Comparison of ENCODE assay signal across 14 cellular contexts in genomic region chr6:52538252-52538905, GRCh38. TPM values are rescaled to one million over a fixed set of nuclear protein-coding genes. Genes with fewer than 3 reads are reported as not detected.
DNase-seq lines count a peak whose midpoint lies in the region; ATAC-seq, FAIRE-seq and TF ChIP-seq lines count a peak whose summit lies in the region.
"Had no signal": no experiment of that assay in that cellular context is flagged by ENCODE, and none has a peak within 500 bp of the region (broad histone marks: within the 10 kb centered on the region; RNA-seq: fewer than 3 reads in every experiment).

No MANE protein-coding gene starts in this region.

- H2BK12ac ChIP-seq in H1 (ENCODE audit: low read depth, low read length) (no peak overlapping the region), neuronal stem cell (ENCODE audit: low read length) (no peak overlapping the region)

- intact Hi-C loops in MCF 10A (cut with micrococcal nuclease) (no loop called here), mammary epithelial cell (cut with micrococcal nuclease) (no loop called here), Panc1 (cut with micrococcal nuclease; ENCODE audit: unreplicated experiment) (no loop called here)

- H3K4me2 ChIP-seq in mammary epithelial cell (ENCODE audit: insufficient read depth, low read depth, low read length): no peak overlapping the region
- H3K4me2 ChIP-seq in H1 (ENCODE audit: insufficient read depth in 1 of 2, low read depth in 2 of 2, low read length in 2 of 2): no peak overlapping the region
- no peak overlapping the region for H3K4me2 ChIP-seq in neuronal stem cell (ENCODE audit: insufficient read depth, low read length, poor library complexity, severe bottlenecking)

- H2BK20ac ChIP-seq in H1 (ENCODE audit: low read length): no peak overlapping the region

- H3K14ac ChIP-seq in H1 (ENCODE audit: insufficient read length): no peak overlapping the region
- no peak overlapping the region for H3K14ac ChIP-seq in neuronal stem cell (ENCODE audit: low read length)

- H3K9me3 Mint-ChIP-seq in MCF 10A (ENCODE audit: unreplicated experiment): no peaks in the 10 kb centered on the region

- H4K20me1 ChIP-seq in mammary epithelial cell (ENCODE audit: insufficient read depth, low read length) (no peaks in the 10 kb centered on the region), H1 (replicated peaks in 1 of 2; ENCODE audit: control insufficient read depth in 1 of 2, insufficient read depth in 2 of 2, low read length in 2 of 2) (no peaks in the 10 kb centered on the region)

- H2BK5ac ChIP-seq in H1 (ENCODE audit: low read depth, low read length) (no peak overlapping the region), neuronal stem cell (ENCODE audit: low read length) (no peak overlapping the region)

- H2AK5ac ChIP-seq in H1 (ENCODE audit: low read depth, low read length): no peak overlapping the region
- H2AK5ac ChIP-seq in neuronal stem cell (ENCODE audit: low read depth, low read length): no peak overlapping the region

- no peak for TF ChIP-seq CTCF in MCF 10A (IDR thresholded peaks at IDR 0.05; ENCODE audit: unreplicated experiment)
- no peak for TF ChIP-seq CTCF in mammary epithelial cell (conservative IDR thresholded peaks at IDR 0.05 in 1 of 2, IDR thresholded peaks at IDR 0.05 in 1 of 2; ENCODE audit: extremely low read depth in 1 of 2, insufficient read depth in 1 of 2, low read depth in 1 of 2, low read length in 2 of 2)
- no peak for TF ChIP-seq CTCF in Panc1 (IDR thresholded peaks at IDR 0.05)
- no peak for TF ChIP-seq CTCF in H1 (IDR thresholded peaks at IDR 0.05; ENCODE audit: control extremely low read depth in 1 of 3, insufficient read depth in 1 of 3, low read depth in 1 of 3, low read length in 3 of 3)

- TF ChIP-seq POLR2A in H1 (IDR thresholded peaks at IDR 0.05; ENCODE audit: control extremely low read depth in 1 of 2, low read depth in 2 of 2, low read length in 2 of 2): no peak

- dilution Hi-C loops in mammary epithelial cell (cut with HindIII; ENCODE audit: low sequenced_read_pairs): no loop called here

- no TSS peak for BruUV-seq in MCF 10A (replicated peaks; lab: Mats Ljungman, UMichigan)
- BruUV-seq in mammary epithelial cell (replicated peaks; lab: Mats Ljungman, UMichigan): no TSS peak
- no TSS peak for BruUV-seq in Panc1 (replicated peaks; lab: Mats Ljungman, UMichigan)

- no peak overlapping the region for H3K9ac ChIP-seq in mammary epithelial cell (ENCODE audit: insufficient read depth, low read length)
- no peak overlapping the region for H3K9ac ChIP-seq in H1 (replicated peaks in 1 of 4; ENCODE audit: extremely low read depth in 1 of 4, low read depth in 3 of 4, low read length in 3 of 4)
- H3K9ac ChIP-seq in neuronal stem cell (ENCODE audit: low read depth, low read length, poor library complexity): no peak overlapping the region

- no peak overlapping the region for H3K23ac ChIP-seq in H1 (ENCODE audit: insufficient read length)
- no peak overlapping the region for H3K23ac ChIP-seq in neuronal stem cell (ENCODE audit: low read depth, low read length, poor library complexity)

- H3K9me3 ChIP-seq in mammary epithelial cell (replicated peaks; ENCODE audit: insufficient read depth, low read length) (no peaks in the 10 kb centered on the region), Panc1 (ENCODE audit: control insufficient read depth, insufficient read depth, low read depth, low read length) (no peaks in the 10 kb centered on the region), H1 (ENCODE audit: insufficient read depth in 2 of 2, low read depth in 1 of 2, low read length in 1 of 2) (no peaks in the 10 kb centered on the region), neuronal stem cell (replicated peaks in 1 of 2; ENCODE audit: control insufficient read depth in 2 of 2, insufficient read depth in 1 of 2, low read depth in 1 of 2, low read length in 2 of 2) (no peaks in the 10 kb centered on the region)
- H3K9me3 ChIP-seq: colonic mucosa, transverse colon had no signal

- H3K18ac ChIP-seq in H1 (ENCODE audit: extremely low read depth, low read length) (no peak overlapping the region), neuronal stem cell (ENCODE audit: low read length) (no peak overlapping the region)

- H2BK15ac ChIP-seq in H1 (ENCODE audit: low read length) (no peak overlapping the region), neuronal stem cell (ENCODE audit: low read length) (no peak overlapping the region)

- no peaks in the 10 kb centered on the region for H3K23me2 ChIP-seq in H1 (ENCODE audit: low read depth, low read length)

- H2AFZ ChIP-seq in mammary epithelial cell (ENCODE audit: low read depth, low read length) (no peak overlapping the region), H1 (ENCODE audit: low read length) (no peak overlapping the region), neuronal stem cell (ENCODE audit: low read length) (no peak overlapping the region)

- H4K5ac ChIP-seq in H1 (ENCODE audit: insufficient read length, low read depth, low read length): no peak overlapping the region

- H3K4me1 ChIP-seq in mammary epithelial cell (ENCODE audit: insufficient read depth, low read length): peaks cover 64% of the 10 kb centered on the region
- H3K4me1 ChIP-seq in Panc1 (ENCODE audit: control insufficient read depth, insufficient read depth, low read length): peaks cover 69% of the 10 kb centered on the region
- peaks cover 2 to 11% (median 7%) of the 10 kb centered on the region in 4 experiments; a peak in 5 of 7 replicates for H3K4me1 ChIP-seq in H1 (replicated peaks in 1 of 4; ENCODE audit: control insufficient read depth in 3 of 4, insufficient read depth in 4 of 4, low read length in 3 of 4)
- H3K4me1 ChIP-seq in neuronal stem cell (ENCODE audit: control insufficient read depth in 2 of 2, insufficient read depth in 1 of 2, low read depth in 1 of 2, low read length in 2 of 2): peaks cover 0 to 3% of the 10 kb centered on the region in 2 donors

- in situ Hi-C loops in mammary epithelial cell (cut with MboI; ENCODE audit: low sequenced_read_pairs in 2 of 2): no loop called here
- in situ Hi-C loops in Panc1 (cut with HindIII; ENCODE audit: low pct_unique_long_range_greater_than_20kb, low sequenced_read_pairs): no loop called here

- peaks cover 12% of the 10 kb centered on the region for H3K36me3 Mint-ChIP-seq in MCF 10A (ENCODE audit: insufficient read depth, unreplicated experiment)

- H4K91ac ChIP-seq in H1 (replicated peaks; ENCODE audit: insufficient read length, low read length) (no peak overlapping the region), neuronal stem cell (ENCODE audit: low read depth, low read length, poor library complexity) (no peak overlapping the region)

- H3K27me3 ChIP-seq in mammary epithelial cell (ENCODE audit: insufficient read depth, low read length): no peaks in the 10 kb centered on the region
- H3K27me3 ChIP-seq in Panc1 (ENCODE audit: control insufficient read depth, insufficient read depth, low read length): no peaks in the 10 kb centered on the region
- no peaks in the 10 kb centered on the region for H3K27me3 ChIP-seq in H1 (replicated peaks in 1 of 4; ENCODE audit: control insufficient read depth in 3 of 4, extremely low read depth in 1 of 4, insufficient read depth in 3 of 4, low read length in 3 of 4)
- H3K27me3 ChIP-seq in neuronal stem cell (ENCODE audit: control insufficient read depth in 3 of 3, insufficient read depth in 3 of 3, low read depth in 1 of 3, low read length in 3 of 3): no peaks in the 10 kb centered on the region
- H3K27me3 ChIP-seq: colonic mucosa, transverse colon had no signal

- 86% methylated on average over 4 of the region's 5 CpGs for WGBS in mammary epithelial cell (ENCODE audit: low coverage, missing lambda C conversion rate)
- WGBS in H1 (ENCODE audit: extremely low coverage in 1 of 2, insufficient coverage in 1 of 2, insufficient read length in 1 of 2, insufficient replicate concordance in 2 of 2, low coverage in 1 of 2, low lambda C conversion rate in 2 of 2, missing lambda C conversion rate in 1 of 2), 2 experiments: 89% methylated on average over 5 of the region's 5 CpGs; no CpG with 5 or more reads in 1 of the 2 experiments
- WGBS in neuronal stem cell (ENCODE audit: extremely low coverage in 2 of 2, insufficient read length in 2 of 2, insufficient replicate concordance in 1 of 2), 2 donors: no CpG with 5 or more reads among the region's 5 CpGs

- H3K27ac ChIP-seq in mammary epithelial cell (ENCODE audit: insufficient read depth, low read depth, low read length) (no peak overlapping the region), Panc1 (ENCODE audit: low read length) (peak overlapping the region; percentile 69), H1 (ENCODE audit: low read depth, low read length) (no peak overlapping the region), neuronal stem cell (replicated peaks; ENCODE audit: low read length) (no peak overlapping the region)
- H3K27ac ChIP-seq: colonic mucosa had no signal

- FAIRE-seq in H1 (lab: Jason Lieb, UNC): no peak
- FAIRE-seq: D721Med had no signal

- H3K4ac ChIP-seq in H1 (replicated peaks; ENCODE audit: insufficient read length, low read depth, low read length) (no peak overlapping the region), neuronal stem cell (ENCODE audit: low read length) (no peak overlapping the region)

- peaks cover 2% of the 10 kb centered on the region for H3K36me3 ChIP-seq in mammary epithelial cell (ENCODE audit: insufficient read depth, low read length)
- H3K36me3 ChIP-seq in Panc1 (ENCODE audit: control insufficient read depth, insufficient read depth, low read length): no peaks in the 10 kb centered on the region; the same call in 1 of the 2 replicates
- H3K36me3 ChIP-seq in H1 (ENCODE audit: control insufficient read depth in 2 of 4, insufficient read depth in 4 of 4, low read length in 3 of 4): peaks cover 0 to 4% (median 2%) of the 10 kb centered on the region in 4 experiments; a peak in 1 of 8 replicates
- H3K36me3 ChIP-seq in neuronal stem cell (replicated peaks in 1 of 2; ENCODE audit: control insufficient read depth in 2 of 2, insufficient read depth in 2 of 2, low read length in 2 of 2): peaks cover 6 to 13% of the 10 kb centered on the region in 2 donors
- H3K36me3 ChIP-seq: colonic mucosa, transverse colon had no signal

- H3K79me2 ChIP-seq in mammary epithelial cell (ENCODE audit: insufficient read depth, low read length) (peaks cover 52% of the 10 kb centered on the region), H1 (ENCODE audit: control insufficient read depth in 1 of 2, insufficient read depth in 2 of 2, low read length in 2 of 2) (peaks cover 0 to 9% of the 10 kb centered on the region in 2 experiments; a peak in 3 of 4 replicates)

- peak overlapping the region; percentile 35 for H3K4me3 Mint-ChIP-seq in MCF 10A (ENCODE audit: unreplicated experiment)

- 0 out of 2 replicates have a peak, but pooled peaks cover 2% of the 10 kb centered on the region for H3K79me1 ChIP-seq in H1 (ENCODE audit: low read depth, low read length)
- H3K79me1 ChIP-seq in neuronal stem cell (ENCODE audit: low read depth, low read length): peaks cover 2% of the 10 kb centered on the region

- no peak for TF ChIP-seq RAD21 in H1 (IDR thresholded peaks at IDR 0.05 in 1 of 2, conservative IDR thresholded peaks at IDR 0.05 in 1 of 2; ENCODE audit: low read depth in 2 of 2, low read length in 2 of 2)

- no peak overlapping the region for H3K56ac ChIP-seq in H1 (replicated peaks; ENCODE audit: insufficient read length, low read depth, low read length)

- H2BK120ac ChIP-seq in H1 (replicated peaks; ENCODE audit: low read depth, low read length) (no peak overlapping the region), neuronal stem cell (ENCODE audit: low read depth, low read length) (no peak overlapping the region)

- H3K4me3 ChIP-seq in mammary epithelial cell (replicated peaks in 1 of 3; ENCODE audit: insufficient read depth in 1 of 3, low read depth in 2 of 3, low read length in 3 of 3) (no peak overlapping the region), Panc1 (ENCODE audit: low read depth in 2 of 2, low read length in 2 of 2) (no peak overlapping the region), H1 (ENCODE audit: extremely low read depth in 1 of 4, insufficient read depth in 2 of 4, low read depth in 3 of 4, low read length in 4 of 4) (no peak overlapping the region), neuronal stem cell (ENCODE audit: low read length in 2 of 2) (no peak overlapping the region)
- H3K4me3 ChIP-seq: colonic mucosa, lung, transverse colon had no signal

- CTCF ChIA-PET in MCF 10A (lab: Yijun Ruan, JAX): interaction anchor here (1.6 kb wide), 1 partner anchor 11 kb away, joined by 5 read pairs; no protein-coding TSS in a partner anchor
- CTCF ChIA-PET in mammary epithelial cell (lab: Charles Lee; ENCODE audit: low non-redundant PET): no interaction called here
- CTCF ChIA-PET in Panc1 (lab: Charles Lee): no interaction called here
- CTCF ChIA-PET in H1 (lab: Charles Lee; ENCODE audit: partially characterized antibody): interaction anchor here (1.0 to 7.7 kb wide), 3 partner anchors 13 to 122 kb away, joined by 4 to 49 read pairs (median 4); no protein-coding TSS in a partner anchor

- ATAC-seq in Panc1: no peak
- ATAC-seq in esophagus mucosa: no peak
- ATAC-seq in HG02938 (IDR thresholded peaks at IDR 0.05; ENCODE audit: unreplicated experiment): no peak

- peaks cover 52% of the 10 kb centered on the region for H3K4me1 Mint-ChIP-seq in MCF 10A (ENCODE audit: insufficient read depth, unreplicated experiment)

- H3K27ac Mint-ChIP-seq in MCF 10A (ENCODE audit: low read depth, unreplicated experiment): peak overlapping the region; percentile 26

- POLR2A ChIA-PET in MCF 10A (lab: Yijun Ruan, JAX) (interaction anchor here (0.7 to 1.0 kb wide), 4 partner anchors 31 to 114 kb away, joined by 3 read pairs; no protein-coding TSS in a partner anchor), Panc1 (lab: Charles Lee) (no interaction called here), H1 (lab: Charles Lee; ENCODE audit: partially characterized antibody) (interaction anchor here (1.8 kb wide), 2 partner anchors 11 to 39 kb away, joined by 4 read pairs; partner anchors contain the start of gene TRAM2)

- DNase-seq in MCF 10A (ENCODE audit: unreplicated experiment) (peak; percentile 44), mammary epithelial cell (no peak), Panc1 (ENCODE audit: low read depth, low spot score) (no peak), H1 (ENCODE audit: low read depth in 1 of 2, low spot score in 2 of 2) (no peak), neuronal stem cell (ENCODE audit: low spot score) (no peak)
- DNase-seq in activated CD4-positive, CD25-positive, alpha-beta regulatory T cell treated with anti-CD3 and anti-CD28 coated beads, Interleukin-2, amount 50 U/mL, for 72 hours: no peak
- DNase-seq: colonic mucosa, NCI-H1105 treated with DMSO at 0.1 percent for 48 hours, NCI-H524, transverse colon had no signal

- no peaks in the 10 kb centered on the region for H3K27me3 Mint-ChIP-seq in MCF 10A (ENCODE audit: insufficient read depth, unreplicated experiment)

- H4K8ac ChIP-seq in H1 (ENCODE audit: extremely low read depth, insufficient read depth, low read length) (peak overlapping the region; percentile 42), neuronal stem cell (ENCODE audit: low read depth, low read length) (no peak overlapping the region)

- TF ChIP-seq EP300 in H1 (IDR thresholded peaks at IDR 0.05; ENCODE audit: borderline replicate concordance in 1 of 2, low read depth in 2 of 2, low read length in 2 of 2): no peak

RNA-seq across cellular contexts. Expression of gene TRAM2, which starts 38.5 kb away (rescaled TPM):
- 9.9 and 10.1 TPM in 2 replicates for total RNA-seq in MCF 10A (2022)
- 10 to 100 TPM; 12.5 to 16.9 TPM for total RNA-seq in mammary epithelial cell
- 13.8 TPM for polyA plus RNA-seq in mammary epithelial cell
- 39.2 TPM for polyA minus RNA-seq in mammary epithelial cell
- total RNA-seq in Panc1 (2021; ENCODE audit: unreplicated experiment): 56.7 TPM
- 32.2 TPM for polyA plus RNA-seq in Panc1 (2012; ENCODE audit: insufficient read length)
- 21.4 and 21.6 TPM in 2 replicates for total RNA-seq in H1 (2021; fragmentation: NEBNext Ultra II Directional; extraction: Animal tissue kit (Norgen Biotek cat#: 25700))
- polyA plus RNA-seq in H1 (2011; rRNA removed): 8.5 and 9.0 TPM in 2 replicates
- 8.6 TPM for polyA plus RNA-seq in H1 (2011; cell fraction: cytosol; rRNA removed)
- polyA plus RNA-seq in H1 (2011; cell fraction: nucleus; rRNA removed): 10.0 TPM
- polyA plus RNA-seq in H1 (2012, experiment 1 of 2): 8.3 to 11.6 TPM (median 10.6 TPM) in 4 replicates
- polyA plus RNA-seq in H1 (2012, experiment 2 of 2): 4.8 TPM
- 18.2 TPM for polyA plus RNA-seq in H1 (2013, experiment 1 of 2)
- 21.0 TPM for polyA plus RNA-seq in H1 (2013, experiment 2 of 2)
- polyA minus RNA-seq in H1 (2011; rRNA and poly(A)+ RNA removed): 15.8 and 16.0 TPM in 2 replicates
- polyA minus RNA-seq in H1 (2011; cell fraction: cytosol; rRNA and poly(A)+ RNA removed): 10.1 TPM
- 12.7 TPM for polyA minus RNA-seq in H1 (2011; cell fraction: nucleus; rRNA and poly(A)+ RNA removed)
- 3.5 TPM for total RNA-seq in esophagus mucosa
- polyA plus RNA-seq in neuronal stem cell (2013, experiment 1 of 2): 13.2 TPM
- polyA plus RNA-seq in neuronal stem cell (2013, experiment 2 of 2): 14.0 TPM

Comparison
In these comparisons a context has a peak if more than half of its experiments do, and no peak if none do; other contexts are left out.
1. CTCF ChIA-PET loops: an anchor here in MCF 10A (1.6 kb wide) and H1 (1.0 to 7.7 kb wide); none called in mammary epithelial cell and Panc1.